ENCODE assay signal across 14 cellular contexts in the genomic region with DNA sequence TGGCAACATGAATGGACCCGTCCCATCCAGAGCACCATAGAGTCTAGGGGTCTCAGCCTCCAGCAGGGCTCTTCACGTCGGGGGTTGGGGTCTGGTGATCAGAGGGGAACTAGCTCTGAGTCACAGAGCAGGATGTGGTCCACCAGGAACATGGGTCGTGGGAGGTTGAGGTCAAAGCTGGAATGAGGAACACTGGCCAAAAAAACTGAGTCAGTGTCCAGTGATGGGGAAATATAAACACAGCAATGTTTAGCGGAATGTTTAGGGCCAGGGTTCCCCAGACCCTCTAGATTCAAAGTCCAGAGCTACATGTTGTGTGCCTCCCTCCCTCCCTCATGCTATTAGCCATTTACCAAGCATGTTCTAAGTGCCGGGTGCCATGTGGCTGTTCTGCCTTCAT.
A peak's percentile ranks its signal among the peaks of the same experiment; 100 is the strongest.
DNase-seq lines count a peak whose midpoint lies in the region.
"Had no signal": no experiment of that assay in that cellular context is flagged by ENCODE, and none has a peak within 500 bp of the region (broad histone marks: within the 10 kb centered on the region; RNA-seq: fewer than 3 reads in every experiment).

No MANE protein-coding gene starts in this region.

- DNase-seq in MV-4-11 (lab: John Stamatoyannopoulos, UW) (peak; percentile 32), fibroblast of gingiva (ENCODE audit: low read depth) (peak; percentile 64), anterior cingulate cortex (lab: John Stamatoyannopoulos, UW) (no peak), AML-193 (lab: John Stamatoyannopoulos, UW) (no peak), NCI-H1417 (lab: John Stamatoyannopoulos, UW) (no peak)
- no peak for DNase-seq in NK-92 treated with Interleukin-12 subunit alpha and Interleukin-12 subunit beta, amount 100 ng/mL, for 24 hours (lab: John Stamatoyannopoulos, UW)
- DNase-seq: activated CD4-positive, alpha-beta T cell treated with anti-CD3 and anti-CD28 coated beads for 4 hours; activated T-cell treated with anti-CD3 and anti-CD28 coated beads, Interleukin-2, amount 50 U/mL, for 4 hours; BE2C; Karpas-422; NCI-H1930 had no signal

- H4K20me1 ChIP-seq in BLaER1 treated with 17β-estradiol and CSF1 and Interleukin-3, amounts not matched to agents 10 nM and 100 nM: no peaks in the 10 kb centered on the region

- no peak overlapping the region; a peak in 1 of 20 replicates for H3K4me3 ChIP-seq in BLaER1 treated with 17β-estradiol and CSF1 and Interleukin-3, amounts not matched to agents 10 nM and 100 nM
- H3K4me3 ChIP-seq in muscle layer of duodenum (ENCODE audit: low read depth in 1 of 2, low read length in 2 of 2): no peak overlapping the region
- H3K4me3 ChIP-seq: thoracic aorta had no signal

- peaks cover 0 to 11% (median 8%) of the 10 kb centered on the region in 11 experiments; a peak in 7 of 22 replicates for H3K9me3 ChIP-seq in BLaER1 treated with 17β-estradiol and CSF1 and Interleukin-3, amounts not matched to agents 10 nM and 100 nM (replicated peaks in 1 of 11)
- H3K9me3 ChIP-seq in muscle layer of duodenum (ENCODE audit: control insufficient read depth in 1 of 2, low read length in 2 of 2): no peaks in the 10 kb centered on the region
- H3K9me3 ChIP-seq: BE2C, thoracic aorta had no signal

- no peak overlapping the region for H3K9ac ChIP-seq in BLaER1 treated with 17β-estradiol and CSF1 and Interleukin-3, amounts not matched to agents 10 nM and 100 nM

- H3K27me3 ChIP-seq in BLaER1 treated with 17β-estradiol and CSF1 and Interleukin-3, amounts not matched to agents 10 nM and 100 nM: no peaks in the 10 kb centered on the region
- H3K27me3 ChIP-seq in muscle layer of duodenum (ENCODE audit: low read depth, low read length): no peaks in the 10 kb centered on the region
- H3K27me3 ChIP-seq: BE2C had no signal

- peak overlapping the region in 1 of 11 experiments; percentile 31; a peak in 2 of 22 replicates for H3K27ac ChIP-seq in BLaER1 treated with 17β-estradiol and CSF1 and Interleukin-3, amounts not matched to agents 10 nM and 100 nM
- H3K27ac ChIP-seq in muscle layer of duodenum (ENCODE audit: low read length): peak overlapping the region; percentile 16
- H3K27ac ChIP-seq: thoracic aorta had no signal

- peak overlapping the region in 6 of 11 experiments; percentile 8 to 76 (median 56); a peak in 10 of 22 replicates for H3K4me2 ChIP-seq in BLaER1 treated with 17β-estradiol and CSF1 and Interleukin-3, amounts not matched to agents 10 nM and 100 nM

- H3K4me1 ChIP-seq in BLaER1 treated with 17β-estradiol and CSF1 and Interleukin-3, amounts not matched to agents 10 nM and 100 nM: peaks cover 0 to 24% (median 8%) of the 10 kb centered on the region in 10 experiments; a peak in 10 of 20 replicates
- H3K4me1 ChIP-seq in muscle layer of duodenum (ENCODE audit: control insufficient read depth in 1 of 2, insufficient read depth in 2 of 2, low read length in 2 of 2): no peaks in the 10 kb centered on the region
- H3K4me1 ChIP-seq: BE2C had no signal

- no peaks in the 10 kb centered on the region for H3K36me3 ChIP-seq in BLaER1 treated with 17β-estradiol and CSF1 and Interleukin-3, amounts not matched to agents 10 nM and 100 nM
- H3K36me3 ChIP-seq in muscle layer of duodenum (ENCODE audit: control insufficient read depth in 1 of 2, insufficient read depth in 2 of 2, low read length in 2 of 2): no peaks in the 10 kb centered on the region
- H3K36me3 ChIP-seq: BE2C, thoracic aorta had no signal

Comparison
In these comparisons a context has a peak if more than half of its experiments do, and no peak if none do; other contexts are left out.
1. DNase-seq: peak in MV-4-11 (single experiment) and fibroblast of gingiva (single experiment); none in anterior cingulate cortex (0 of 58), NK-92 treated with Interleukin-12 subunit alpha and Interleukin-12 subunit beta, amount 100 ng/mL, for 24 hours (single experiment), AML-193 (0 of 2) and NCI-H1417 (0 of 3).